34 cellular contexts compared by ENCODE assay signal in genomic region chr2:154934213-154934612, GRCh38.
"Had no signal": no experiment of that assay in that cellular context is flagged by ENCODE, and none has a peak within 500 bp of the region (broad histone marks: within the 10 kb centered on the region; RNA-seq: fewer than 3 reads in every experiment).

No MANE protein-coding gene starts in this region.

- ATAC-seq: activated naive CD4-positive, alpha-beta T cell treated with anti-CD3 and anti-CD28 coated beads, Interleukin-2, amount 50 U/mL, for 72 hours; activated naive CD8-positive, alpha-beta T cell treated with anti-CD3 and anti-CD28 coated beads, Interleukin-2, amount 50 U/mL, for 24 hours; activated T-cell treated with anti-CD3 and anti-CD28 coated beads, Interleukin-2, amount 50 U/mL, for 4 hours; activated T-cell treated with anti-CD3 and anti-CD28 coated beads, Interleukin-2, amount 50 U/mL, for 72 hours; activated T-helper 17 cell treated with anti-CD3 and anti-CD28 coated beads, Interleukin-2, amount 50 U/mL, for 72 hours; body of pancreas had no signal

- FAIRE-seq: astrocyte, bronchial epithelial cell had no signal

- H3K36me3 ChIP-seq: adrenal gland, ascending aorta, brain microvascular endothelial cell, breast epithelium, cardiac muscle cell had no signal

- H3K9me3 ChIP-seq: adrenal gland, ascending aorta, body of pancreas had no signal

- DNase-seq: activated effector memory CD4-positive, alpha-beta T cell treated with anti-CD3 and anti-CD28 coated beads, Interleukin-2, amount 50 U/mL, for 16 hours; activated effector memory CD4-positive, alpha-beta T cell treated with Interleukin-2 at 50 U/mL for 16 hours; activated gamma-delta T cell; activated gamma-delta T cell treated with Interleukin-2 at 50 U/mL for 16 hours; activated naive CD4-positive, alpha-beta T cell; activated naive CD4-positive, alpha-beta T cell treated with anti-CD3 and anti-CD28 coated beads for 36 hours; activated naive CD4-positive, alpha-beta T cell treated with anti-CD3 and anti-CD28 coated beads, Interleukin-2, amount 10 ng/mL, durations not matched to agents 7 days and 5 days; activated naive CD4-positive, alpha-beta T cell treated with anti-CD3 and anti-CD28 coated beads, Interleukin-2, amount 50 U/mL, for 16 hours; activated naive CD4-positive, alpha-beta T cell treated with Interleukin-2 at 50 U/mL for 16 hours; activated naive CD8-positive, alpha-beta T cell treated with anti-CD3 and anti-CD28 coated beads for 36 hours; activated naive CD8-positive, alpha-beta T cell treated with anti-CD3 and anti-CD28 coated beads, Interleukin-2, amount 10 ng/mL, durations not matched to agents 7 days and 5 days; activated naive CD8-positive, alpha-beta T cell treated with anti-CD3 and anti-CD28 coated beads, Interleukin-2, amount 50 U/mL, for 24 hours; activated T-cell treated with anti-CD3 and anti-CD28 coated beads, Interleukin-2, amount 50 U/mL, for 1 hour; activated T-cell treated with anti-CD3 and anti-CD28 coated beads, Interleukin-2, amount 50 U/mL, for 24 hours; activated T-cell treated with anti-CD3 and anti-CD28 coated beads, Interleukin-2, amount 50 U/mL, for 4 hours; activated T-cell treated with anti-CD3 and anti-CD28 coated beads, Interleukin-2, amount 50 U/mL, for 48 hours; activated T-cell treated with anti-CD3 and anti-CD28 coated beads, Interleukin-2, amount 50 U/mL, for 72 hours; adrenal gland; amniotic stem cell; amygdala; anterior cingulate cortex; aorta; body of pancreas; brain microvascular endothelial cell; caudate nucleus; central memory CD4-positive, alpha-beta T cell; cerebellar nuclear complex had no signal

- H3K27ac ChIP-seq: adrenal gland, ascending aorta, body of pancreas, brain microvascular endothelial cell, breast epithelium, cardiac muscle cell had no signal

- H3K4me3 ChIP-seq: adrenal gland, ascending aorta, body of pancreas, breast epithelium, cardiac muscle cell had no signal

- H3K4me1 ChIP-seq: adrenal gland, ascending aorta, body of pancreas, breast epithelium had no signal

- H3K27me3 ChIP-seq: adrenal gland, ascending aorta, body of pancreas, brain microvascular endothelial cell, breast epithelium, cardiac muscle cell had no signal
